In genomic region chr12:62933220-62933870, GRCh38 we compare ENCODE assay signal across 1 cellular context.
TF ChIP-seq lines count a peak whose summit lies in the region.

No MANE protein-coding gene starts in this region.

TF ChIP-seq in K562, 482 proteins besides CTCF, POLR2A, EP300 and RAD21 (continued from another document):
- no peak for TF ChIP-seq MYC (IDR thresholded peaks at IDR 0.05; ENCODE audit: low read depth, low read length)
- no peak for TF ChIP-seq MYC (CRISPR knock-in tag; IDR thresholded peaks at IDR 0.05; ENCODE audit: borderline replicate concordance, low read depth)
- no peak for TF ChIP-seq HOXB6 (CRISPR knock-in tag; IDR thresholded peaks at IDR 0.05; ENCODE audit: borderline replicate concordance)
- no peak for TF ChIP-seq NR2C2 (CRISPR knock-in tag; IDR thresholded peaks at IDR 0.05)
- no peak for TF ChIP-seq NR2C2 (tag; IDR thresholded peaks at IDR 0.05)
- no peak for TF ChIP-seq MBD2 (IDR thresholded peaks at IDR 0.05; ENCODE audit: borderline replicate concordance, low read depth)
- no peak for TF ChIP-seq SNIP1 (IDR thresholded peaks at IDR 0.05; ENCODE audit: low read depth)
- TF ChIP-seq PTBP1 (IDR thresholded peaks at IDR 0.05; ENCODE audit: low read depth, low read length), result no peak
- TF ChIP-seq, protein P1, sequence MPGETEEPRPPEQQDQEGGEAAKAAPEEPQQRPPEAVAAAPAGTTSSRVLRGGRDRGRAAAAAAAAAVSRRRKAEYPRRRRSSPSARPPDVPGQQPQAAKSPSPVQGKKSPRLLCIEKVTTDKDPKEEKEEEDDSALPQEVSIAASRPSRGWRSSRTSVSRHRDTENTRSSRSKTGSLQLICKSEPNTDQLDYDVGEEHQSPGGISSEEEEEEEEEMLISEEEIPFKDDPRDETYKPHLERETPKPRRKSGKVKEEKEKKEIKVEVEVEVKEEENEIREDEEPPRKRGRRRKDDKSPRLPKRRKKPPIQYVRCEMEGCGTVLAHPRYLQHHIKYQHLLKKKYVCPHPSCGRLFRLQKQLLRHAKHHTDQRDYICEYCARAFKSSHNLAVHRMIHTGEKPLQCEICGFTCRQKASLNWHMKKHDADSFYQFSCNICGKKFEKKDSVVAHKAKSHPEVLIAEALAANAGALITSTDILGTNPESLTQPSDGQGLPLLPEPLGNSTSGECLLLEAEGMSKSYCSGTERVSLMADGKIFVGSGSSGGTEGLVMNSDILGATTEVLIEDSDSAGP (CRISPR knock-in tag; IDR thresholded peaks at IDR 0.05), result 0 out of 2 replicates have a peak, but pooled peaks have one; percentile 21
- TF ChIP-seq POLR2AphosphoS2 (IDR thresholded peaks at IDR 0.05; ENCODE audit: low read length), result no peak
- no peak for TF ChIP-seq ETV1 (tag; conservative IDR thresholded peaks at IDR 0.05; ENCODE audit: low read depth)
- TF ChIP-seq IRF1 (CRISPR knock-in tag; IDR thresholded peaks at IDR 0.05; ENCODE audit: borderline replicate concordance), result no peak
- TF ChIP-seq TBP (optimal IDR thresholded peaks at IDR 0.05; ENCODE audit: low read depth, low read length), result peak; percentile 26
- TF ChIP-seq ZNF583 (CRISPR knock-in tag; IDR thresholded peaks at IDR 0.05), result no peak
- TF ChIP-seq IFI16 (CRISPR knock-in tag; IDR thresholded peaks at IDR 0.05), result no peak
- TF ChIP-seq ZNF584 (CRISPR knock-in tag; IDR thresholded peaks at IDR 0.05; ENCODE audit: low read depth), result no peak
- TF ChIP-seq MLX (CRISPR knock-in tag; conservative IDR thresholded peaks at IDR 0.05), result no peak
- TF ChIP-seq FOS (IDR thresholded peaks at IDR 0.05; ENCODE audit: extremely low read depth, insufficient read length), result no peak
- no peak for TF ChIP-seq PRMT5 (CRISPR knock-in tag; IDR thresholded peaks at IDR 0.05)
- TF ChIP-seq MEF2D (tag; conservative IDR thresholded peaks at IDR 0.05; ENCODE audit: low read depth), result no peak
- TF ChIP-seq, protein P2, sequence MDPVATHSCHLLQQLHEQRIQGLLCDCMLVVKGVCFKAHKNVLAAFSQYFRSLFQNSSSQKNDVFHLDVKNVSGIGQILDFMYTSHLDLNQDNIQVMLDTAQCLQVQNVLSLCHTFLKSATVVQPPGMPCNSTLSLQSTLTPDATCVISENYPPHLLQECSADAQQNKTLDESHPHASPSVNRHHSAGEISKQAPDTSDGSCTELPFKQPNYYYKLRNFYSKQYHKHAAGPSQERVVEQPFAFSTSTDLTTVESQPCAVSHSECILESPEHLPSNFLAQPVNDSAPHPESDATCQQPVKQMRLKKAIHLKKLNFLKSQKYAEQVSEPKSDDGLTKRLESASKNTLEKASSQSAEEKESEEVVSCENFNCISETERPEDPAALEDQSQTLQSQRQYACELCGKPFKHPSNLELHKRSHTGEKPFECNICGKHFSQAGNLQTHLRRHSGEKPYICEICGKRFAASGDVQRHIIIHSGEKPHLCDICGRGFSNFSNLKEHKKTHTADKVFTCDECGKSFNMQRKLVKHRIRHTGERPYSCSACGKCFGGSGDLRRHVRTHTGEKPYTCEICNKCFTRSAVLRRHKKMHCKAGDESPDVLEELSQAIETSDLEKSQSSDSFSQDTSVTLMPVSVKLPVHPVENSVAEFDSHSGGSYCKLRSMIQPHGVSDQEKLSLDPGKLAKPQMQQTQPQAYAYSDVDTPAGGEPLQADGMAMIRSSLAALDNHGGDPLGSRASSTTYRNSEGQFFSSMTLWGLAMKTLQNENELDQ (CRISPR knock-in tag; IDR thresholded peaks at IDR 0.05; ENCODE audit: borderline replicate concordance), result no peak
- TF ChIP-seq, protein P3, sequence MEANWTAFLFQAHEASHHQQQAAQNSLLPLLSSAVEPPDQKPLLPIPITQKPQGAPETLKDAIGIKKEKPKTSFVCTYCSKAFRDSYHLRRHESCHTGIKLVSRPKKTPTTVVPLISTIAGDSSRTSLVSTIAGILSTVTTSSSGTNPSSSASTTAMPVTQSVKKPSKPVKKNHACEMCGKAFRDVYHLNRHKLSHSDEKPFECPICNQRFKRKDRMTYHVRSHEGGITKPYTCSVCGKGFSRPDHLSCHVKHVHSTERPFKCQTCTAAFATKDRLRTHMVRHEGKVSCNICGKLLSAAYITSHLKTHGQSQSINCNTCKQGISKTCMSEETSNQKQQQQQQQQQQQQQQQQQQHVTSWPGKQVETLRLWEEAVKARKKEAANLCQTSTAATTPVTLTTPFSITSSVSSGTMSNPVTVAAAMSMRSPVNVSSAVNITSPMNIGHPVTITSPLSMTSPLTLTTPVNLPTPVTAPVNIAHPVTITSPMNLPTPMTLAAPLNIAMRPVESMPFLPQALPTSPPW (CRISPR knock-in tag; IDR thresholded peaks at IDR 0.05), result no peak
- no peak for TF ChIP-seq TEAD1 (CRISPR knock-in tag; IDR thresholded peaks at IDR 0.05)
- 0 out of 2 replicates have a peak, but pooled peaks have one; percentile 31 for TF ChIP-seq CTBP1 (IDR thresholded peaks at IDR 0.05; ENCODE audit: borderline replicate concordance)
- TF ChIP-seq BRF1 (IDR thresholded peaks at IDR 0.05; ENCODE audit: borderline replicate concordance, extremely low read depth, insufficient read length), result no peak
- no peak for TF ChIP-seq CREBBP (IDR thresholded peaks at IDR 0.05; ENCODE audit: low read depth, low read length)
- no peak for TF ChIP-seq KDM4B (IDR thresholded peaks at IDR 0.05; ENCODE audit: borderline replicate concordance in 2 of 2, low read depth in 1 of 2)
- no peak for TF ChIP-seq USF2 (CRISPR knock-in tag; IDR thresholded peaks at IDR 0.05)
- TF ChIP-seq MAX (CRISPR knock-in tag; IDR thresholded peaks at IDR 0.05), result no peak
- no peak for TF ChIP-seq BACH1 (tag; IDR thresholded peaks at IDR 0.05)
- no peak for TF ChIP-seq TAF7 (tag; IDR thresholded peaks at IDR 0.05)
- TF ChIP-seq ZC3H11A (IDR thresholded peaks at IDR 0.05; ENCODE audit: low read depth, low read length), result no peak
- no peak for TF ChIP-seq KDM1A (IDR thresholded peaks at IDR 0.05)
